Comparison of ENCODE assay signal across 9 cellular contexts in genomic region chr19:1260749-1261511, GRCh38. TPM values are rescaled to one million over a fixed set of nuclear protein-coding genes. Genes with fewer than 3 reads are reported as not detected.
DNase-seq lines count a peak whose midpoint lies in the region; ATAC-seq, FAIRE-seq and TF ChIP-seq lines count a peak whose summit lies in the region.
"Had no signal": no experiment of that assay in that cellular context is flagged by ENCODE, and none has a peak within 500 bp of the region (broad histone marks: within the 10 kb centered on the region; RNA-seq: fewer than 3 reads in every experiment).

No MANE protein-coding gene starts in this region.

- intact Hi-C loops in MCF 10A (cut with micrococcal nuclease): no loop called here

- peak overlapping the region; percentile 84 for H3K27ac ChIP-seq in VCaP
- H3K27ac ChIP-seq in small intestine (ENCODE audit: low read depth in 1 of 2, low read length in 1 of 2): peak overlapping the region; percentile 99

- peaks cover 15 to 17% of the 10 kb centered on the region in 2 donors for H3K36me3 ChIP-seq in small intestine (ENCODE audit: control insufficient read depth in 2 of 2, insufficient read depth in 2 of 2, low read length in 2 of 2)

- TF ChIP-seq CTCF in VCaP (conservative IDR thresholded peaks at IDR 0.05) (no peak), MCF 10A (IDR thresholded peaks at IDR 0.05; ENCODE audit: unreplicated experiment) (no peak)

- H3K9me3 ChIP-seq in small intestine (ENCODE audit: control insufficient read depth, low read depth): no peaks in the 10 kb centered on the region

- DNase-seq in A172 (ENCODE audit: low spot score) (peak; percentile 91), NCI-H2196 treated with DMSO at 0.1 percent for 48 hours (lab: John Stamatoyannopoulos, UW; ENCODE audit: unreplicated experiment) (peak; percentile 93), MCF 10A (ENCODE audit: unreplicated experiment) (peak; percentile 96), iPS-NIHi11 (ENCODE audit: low spot score) (peak; percentile 90), small intestine (peak; percentile 96)

- peaks cover 38% of the 10 kb centered on the region for H3K4me1 Mint-ChIP-seq in MCF 10A (ENCODE audit: insufficient read depth, unreplicated experiment)

- H3K4me3 ChIP-seq in small intestine (ENCODE audit: low read depth in 1 of 2, low read length in 2 of 2): peak overlapping the region; percentile 59 to 62

- no peaks in the 10 kb centered on the region for H3K27me3 ChIP-seq in small intestine (ENCODE audit: control insufficient read depth in 2 of 2, insufficient read depth in 2 of 2, low read length in 2 of 2)

- peak overlapping the region; percentile 71 for H3K4me3 Mint-ChIP-seq in MCF 10A (ENCODE audit: unreplicated experiment)

- CTCF ChIA-PET in MCF 10A (lab: Yijun Ruan, JAX): interaction anchor here (0.7 to 4.4 kb wide), 3 partner anchors 16 to 280 kb away, joined by 3 to 25 read pairs (median 3); no protein-coding TSS in a partner anchor

- no peaks in the 10 kb centered on the region for H3K27me3 Mint-ChIP-seq in MCF 10A (ENCODE audit: insufficient read depth, unreplicated experiment)

- FAIRE-seq in small intestine (lab: Jason Lieb, UNC): no peak
- FAIRE-seq: G401.6 had no signal

- H3K27ac Mint-ChIP-seq in MCF 10A (ENCODE audit: low read depth, unreplicated experiment): peak overlapping the region; percentile 94

- ATAC-seq in GM18867 (IDR thresholded peaks at IDR 0.05; ENCODE audit: unreplicated experiment) (peak; percentile 59), HG03103 (IDR thresholded peaks at IDR 0.05; ENCODE audit: low read depth, unreplicated experiment) (peak; percentile 54)

- peaks cover 45% of the 10 kb centered on the region for H3K36me3 Mint-ChIP-seq in MCF 10A (ENCODE audit: insufficient read depth, unreplicated experiment)

- WGBS in small intestine, 3 donors: 0 to 1% (median 1%) methylated on average over 57 to 82 of the region's 82 CpGs

- H3K4me1 ChIP-seq in small intestine (ENCODE audit: control insufficient read depth in 2 of 2, insufficient read depth in 1 of 2, low read depth in 1 of 2, low read length in 1 of 2): peaks cover 8 to 15% of the 10 kb centered on the region in 2 donors

- POLR2A ChIA-PET in MCF 10A (lab: Yijun Ruan, JAX): interaction anchor here (1.5 to 3.7 kb wide), 5 partner anchors 8 to 17 kb away, joined by 3 to 58 read pairs (median 21); partner anchors contain the start of genes CIRBP and FAM174C

- H3K9me3 Mint-ChIP-seq in MCF 10A (ENCODE audit: unreplicated experiment): no peaks in the 10 kb centered on the region

- BruUV-seq in MCF 10A (replicated peaks; lab: Mats Ljungman, UMichigan): no TSS peak

RNA-seq across cellular contexts. Expression of gene CIRBP, which starts 8.2 kb away (rescaled TPM):
- 124 and 266 TPM in 2 replicates for total RNA-seq in A172 (2014; rRNA removed; shearing (Covaris generic))
- total RNA-seq in MCF 10A (2022): 316 and 362 TPM in 2 replicates
- 100 to 1,000 TPM; 250 to 377 (median 368) TPM for polyA plus RNA-seq in small intestine

RNA-seq across cellular contexts. Expression of gene MIDN, which starts 12.5 kb away (rescaled TPM):
- 7.0 and 19.2 TPM in 2 replicates for total RNA-seq in A172 (2014; rRNA removed; shearing (Covaris generic))
- total RNA-seq in MCF 10A (2022): 73.6 and 96.9 TPM in 2 replicates
- 10 to 100 TPM; 28.1 to 35.4 (median 30.6) TPM for polyA plus RNA-seq in small intestine

RNA-seq across cellular contexts. Expression of gene FAM174C, which starts 14.4 kb away (rescaled TPM):
- 90.5 and 93.6 TPM in 2 replicates for total RNA-seq in A172 (2014; rRNA removed; shearing (Covaris generic))
- 71.0 and 85.2 TPM in 2 replicates for total RNA-seq in MCF 10A (2022)
- polyA plus RNA-seq in small intestine: 100 to 1,000 TPM in 1 of 3 donors, 10 to 100 TPM in 2; 80.6 to 118 (median 84.1) TPM

RNA-seq across cellular contexts. Expression of gene ATP5F1D, which starts 19.4 kb away (rescaled TPM):
- 42.2 and 78.9 TPM in 2 replicates for total RNA-seq in A172 (2014; rRNA removed; shearing (Covaris generic))
- 256 and 258 TPM in 2 replicates for total RNA-seq in MCF 10A (2022)
- polyA plus RNA-seq in small intestine: 100 to 1,000 TPM; 310 to 823 (median 675) TPM

RNA-seq across cellular contexts. Expression of gene CBARP, which starts 23.1 kb away (rescaled TPM):
- 0.93 and 0.95 TPM in 2 replicates for total RNA-seq in A172 (2014; rRNA removed; shearing (Covaris generic))
- total RNA-seq in MCF 10A (2022): 7.0 and 8.2 TPM in 2 replicates
- under 1 TPM in 1 of 3 donors, not detected in 2; 0.30 TPM for polyA plus RNA-seq in small intestine

Comparison
In these comparisons a context has a peak if more than half of its experiments do, and no peak if none do; other contexts are left out.
1. Peak in every context shown above with its lines: DNase-seq, ATAC-seq, H3K4me3 ChIP-seq and H3K27ac ChIP-seq.